In the genomic region with DNA sequence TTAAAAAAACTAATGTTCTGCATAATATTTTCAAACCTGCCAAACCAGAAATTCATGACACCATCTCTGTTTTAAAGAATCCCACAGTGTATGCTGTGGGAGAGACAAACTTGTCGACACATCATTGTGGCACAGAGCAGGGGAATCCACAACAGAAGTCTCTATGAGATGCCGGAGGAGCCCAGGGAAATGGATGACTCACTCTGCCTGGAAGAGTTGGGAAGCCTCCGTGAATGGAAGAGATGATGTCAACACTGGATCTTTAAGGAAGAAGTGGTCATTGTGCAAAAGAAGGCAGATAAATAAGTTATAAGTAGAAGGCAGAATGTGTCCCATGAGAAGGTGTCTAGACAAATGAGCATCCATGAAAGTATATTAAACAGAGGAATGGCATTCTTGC, we compare ENCODE assay signal across 20 cellular contexts.
A peak's percentile ranks its signal among the peaks of the same experiment; 100 is the strongest.
DNase-seq lines count a peak whose midpoint lies in the region; ATAC-seq and TF ChIP-seq lines count a peak whose summit lies in the region.
"Had no signal": no experiment of that assay in that cellular context is flagged by ENCODE, and none has a peak within 500 bp of the region (broad histone marks: within the 10 kb centered on the region; RNA-seq: fewer than 3 reads in every experiment).

No MANE protein-coding gene starts in this region.

- no peak overlapping the region for H3K4me3 ChIP-seq in MG63
- H3K4me3 ChIP-seq in mammary epithelial cell (replicated peaks in 1 of 3; ENCODE audit: insufficient read depth in 1 of 3, low read depth in 2 of 3, low read length in 3 of 3): no peak overlapping the region
- H3K4me3 ChIP-seq in left ventricle myocardium inferior: no peak overlapping the region
- no peak overlapping the region for H3K4me3 ChIP-seq in skeletal muscle cell (ENCODE audit: low read depth, low read length)
- H3K4me3 ChIP-seq: upper lobe of left lung had no signal

- no peak overlapping the region for H2AFZ ChIP-seq in mammary epithelial cell (ENCODE audit: low read depth, low read length)

- no peak overlapping the region for H3K27ac ChIP-seq in mammary epithelial cell (ENCODE audit: insufficient read depth, low read depth, low read length)
- H3K27ac ChIP-seq in left ventricle myocardium inferior (replicated peaks): no peak overlapping the region
- H3K27ac ChIP-seq: epithelial cell of prostate, upper lobe of left lung had no signal

- H3K4me1 ChIP-seq in mammary epithelial cell (ENCODE audit: insufficient read depth, low read length): no peaks in the 10 kb centered on the region
- no peaks in the 10 kb centered on the region for H3K4me1 ChIP-seq in left ventricle myocardium inferior
- H3K4me1 ChIP-seq: upper lobe of left lung had no signal

- in situ Hi-C loops in mammary epithelial cell (cut with MboI; ENCODE audit: low sequenced_read_pairs in 2 of 2): no loop called here

- no TSS peak for BruUV-seq in mammary epithelial cell (replicated peaks; lab: Mats Ljungman, UMichigan)

- no peaks in the 10 kb centered on the region for H4K20me1 ChIP-seq in mammary epithelial cell (ENCODE audit: insufficient read depth, low read length)

- DNase-seq in MG63 (peak; percentile 23), mammary epithelial cell (peak; percentile 28), left ventricle myocardium inferior (peak; percentile 17), skeletal muscle cell (ENCODE audit: low read depth) (peak; percentile 1)
- DNase-seq: activated CD4-positive, alpha-beta T cell treated with anti-CD3 and anti-CD28 coated beads, Interleukin-2, amount 50 U/mL, for 48 hours; activated effector memory CD4-positive, alpha-beta T cell treated with Interleukin-2 at 50 U/mL for 16 hours; activated naive CD8-positive, alpha-beta T cell treated with anti-CD3 and anti-CD28 coated beads, Interleukin-2, amount 50 U/mL, for 24 hours; CD8-positive, alpha-beta T cell; central memory CD4-positive, alpha-beta T cell; midbrain; NCI-H1417 treated with DMSO at 0.1 percent for 48 hours; NCI-H526; SHP77; stimulated activated CD4-positive, alpha-beta T cell treated with anti-CD3 and anti-CD28 coated beads, Interleukin-4, amount 100 ng/mL, for 24 hours; upper lobe of left lung had no signal

- no peak overlapping the region for H3K4me2 ChIP-seq in mammary epithelial cell (ENCODE audit: insufficient read depth, low read depth, low read length)

- H3K27me3 ChIP-seq in MG63 (no peaks in the 10 kb centered on the region), mammary epithelial cell (ENCODE audit: insufficient read depth, low read length) (no peaks in the 10 kb centered on the region), left ventricle myocardium inferior (ENCODE audit: low read depth) (no peaks in the 10 kb centered on the region)
- H3K27me3 ChIP-seq: upper lobe of left lung had no signal

- TF ChIP-seq CTCF in mammary epithelial cell (conservative IDR thresholded peaks at IDR 0.05 in 1 of 2, IDR thresholded peaks at IDR 0.05 in 1 of 2; ENCODE audit: extremely low read depth in 1 of 2, insufficient read depth in 1 of 2, low read depth in 1 of 2, low read length in 2 of 2): no peak
- no peak for TF ChIP-seq CTCF in left ventricle myocardium inferior (IDR thresholded peaks at IDR 0.05; ENCODE audit: borderline replicate concordance)

- ATAC-seq in HG03045 (IDR thresholded peaks at IDR 0.05; ENCODE audit: unreplicated experiment): no peak
- no peak for ATAC-seq in HG03571 (IDR thresholded peaks at IDR 0.05; ENCODE audit: unreplicated experiment)
- ATAC-seq in HG03196 (IDR thresholded peaks at IDR 0.05; ENCODE audit: unreplicated experiment): no peak
- ATAC-seq in HG03439 (IDR thresholded peaks at IDR 0.05; ENCODE audit: unreplicated experiment): no peak
- ATAC-seq: activated naive CD8-positive, alpha-beta T cell treated with anti-CD3 and anti-CD28 coated beads, Interleukin-2, amount 50 U/mL, for 24 hours; CD8-positive, alpha-beta T cell had no signal

- no peaks in the 10 kb centered on the region for H3K36me3 ChIP-seq in MG63
- H3K36me3 ChIP-seq in mammary epithelial cell (ENCODE audit: insufficient read depth, low read length): no peaks in the 10 kb centered on the region
- H3K36me3 ChIP-seq in left ventricle myocardium inferior: no peaks in the 10 kb centered on the region
- H3K36me3 ChIP-seq: upper lobe of left lung had no signal

- no peak overlapping the region for H3K9ac ChIP-seq in mammary epithelial cell (ENCODE audit: insufficient read depth, low read length)

- no peaks in the 10 kb centered on the region for H3K79me2 ChIP-seq in mammary epithelial cell (ENCODE audit: insufficient read depth, low read length)

- 5% methylated on average over 3 of the region's 3 CpGs for WGBS in mammary epithelial cell (ENCODE audit: low coverage, missing lambda C conversion rate)

- H3K9me3 ChIP-seq in MG63: no peaks in the 10 kb centered on the region
- peaks cover 2% of the 10 kb centered on the region for H3K9me3 ChIP-seq in mammary epithelial cell (replicated peaks; ENCODE audit: insufficient read depth, low read length)
- no peaks in the 10 kb centered on the region for H3K9me3 ChIP-seq in left ventricle myocardium inferior (replicated peaks)
- H3K9me3 ChIP-seq: upper lobe of left lung had no signal

- dilution Hi-C loops in mammary epithelial cell (cut with HindIII; ENCODE audit: low sequenced_read_pairs): no loop called here

- intact Hi-C loops in mammary epithelial cell (cut with micrococcal nuclease): no loop called here
- intact Hi-C loops in left ventricle myocardium inferior (cut with micrococcal nuclease): no loop called here

- CTCF ChIA-PET in mammary epithelial cell (lab: Charles Lee; ENCODE audit: low non-redundant PET): no interaction called here
